In genomic region chr16:48629531-48629930, GRCh38 we compare ENCODE assay signal across 1 cellular context.
TF ChIP-seq lines count a peak whose summit lies in the region.

No MANE protein-coding gene starts in this region.

TF ChIP-seq in HepG2, 621 proteins besides CTCF, POLR2A, EP300 and RAD21:
- TF ChIP-seq JUNB (CRISPR knock-in tag; IDR thresholded peaks at IDR 0.05; ENCODE audit: borderline replicate concordance) = no peak
- no peak for TF ChIP-seq ZMYM4 (CRISPR knock-in tag; IDR thresholded peaks at IDR 0.05)
- TF ChIP-seq BRCA1 (CRISPR knock-in tag; IDR thresholded peaks at IDR 0.05) = 0 out of 2 replicates have a peak, but pooled peaks have one; percentile 1
- TF ChIP-seq ZNF605 (CRISPR knock-in tag; IDR thresholded peaks at IDR 0.05) = no peak
- no peak for TF ChIP-seq TBX3 (IDR thresholded peaks at IDR 0.05; ENCODE audit: borderline replicate concordance)
